ENCODE assay signal across 17 cellular contexts in genomic region chr7:139046143-139046542, GRCh38. TPM values are rescaled to one million over a fixed set of nuclear protein-coding genes. Genes with fewer than 3 reads are reported as not detected.
DNase-seq lines count a peak whose midpoint lies in the region; ATAC-seq and TF ChIP-seq lines count a peak whose summit lies in the region.
"Had no signal": no experiment of that assay in that cellular context is flagged by ENCODE, and none has a peak within 500 bp of the region (broad histone marks: within the 10 kb centered on the region; RNA-seq: fewer than 3 reads in every experiment).

No MANE protein-coding gene starts in this region.

- H3K9me3 Mint-ChIP-seq in naive B cell (no peaks in the 10 kb centered on the region), neural progenitor cell (no peaks in the 10 kb centered on the region)

- H3K4me3 Mint-ChIP-seq in naive B cell, result peak overlapping the region in 1 of 8 donors; percentile 13
- no peak overlapping the region for H3K4me3 Mint-ChIP-seq in neural progenitor cell

- peaks cover 36 to 46% (median 44%) of the 10 kb centered on the region in 3 donors for H3K4me1 Mint-ChIP-seq in naive B cell
- H3K4me1 Mint-ChIP-seq in neural progenitor cell, result no peaks in the 10 kb centered on the region

- H4K20me1 ChIP-seq in neural progenitor cell (ENCODE audit: low read depth), result no peaks in the 10 kb centered on the region

- no peak overlapping the region for H3K9ac ChIP-seq in neural progenitor cell

- peak; percentile 17 for DNase-seq in activated CD8-positive, alpha-beta memory T cell treated with anti-CD3 and anti-CD28 coated beads for 24 hours
- DNase-seq in activated CD8-positive, alpha-beta memory T cell treated with anti-CD3 and anti-CD28 coated beads, Interleukin-2, amount 50 U/mL, for 48 hours, result no peak
- DNase-seq in DMS79 treated with DMSO at 0.1 percent for 48 hours (lab: John Stamatoyannopoulos, UW) (peak; percentile 32), NCI-H345 (lab: John Stamatoyannopoulos, UW) (peak; percentile 50), naive B cell (no peak), DMS153 treated with DMSO at 0.1 percent for 48 hours (lab: John Stamatoyannopoulos, UW; ENCODE audit: unreplicated experiment) (no peak), neural progenitor cell (ENCODE audit: low spot score) (no peak), kidney glomerular epithelial cell (lab: John Stamatoyannopoulos, UW) (no peak)
- DNase-seq: anterior cingulate cortex; DND-41; mesendoderm; NCI-H446; nucleus accumbens; OCI-M1; sigmoid colon; stimulated activated CD4-positive, alpha-beta T cell treated with anti-CD3 and anti-CD28 coated beads, Interleukin-4, amount 100 ng/mL, for 1 hour; tibial artery had no signal

- H3K27me3 ChIP-seq in neural progenitor cell, result no peaks in the 10 kb centered on the region
- H3K27me3 ChIP-seq: sigmoid colon, tibial artery had no signal

- no peaks in the 10 kb centered on the region for H3K79me2 ChIP-seq in neural progenitor cell (ENCODE audit: low read depth)

- H3F3A ChIP-seq in neural progenitor cell (ENCODE audit: low read depth), result no peaks in the 10 kb centered on the region

- no peak overlapping the region for H2AFZ ChIP-seq in neural progenitor cell (replicated peaks)

- no peaks in the 10 kb centered on the region for H3K36me3 ChIP-seq in neural progenitor cell

- TF ChIP-seq CTCF in neural progenitor cell (IDR thresholded peaks at IDR 0.05), result no peak

- H3K36me3 Mint-ChIP-seq in naive B cell, result peaks cover 37 to 41% of the 10 kb centered on the region in 2 donors
- H3K36me3 Mint-ChIP-seq in neural progenitor cell, result peaks cover 1% of the 10 kb centered on the region

- H3K27me3 Mint-ChIP-seq in naive B cell (no peaks in the 10 kb centered on the region), neural progenitor cell (ENCODE audit: insufficient read depth, low read depth) (peaks cover 2% of the 10 kb centered on the region)

- peak overlapping the region; percentile 10 to 90 (median 69) for H3K27ac Mint-ChIP-seq in naive B cell
- H3K27ac Mint-ChIP-seq in neural progenitor cell, result no peak overlapping the region

- H3K4me1 ChIP-seq in neural progenitor cell, result peaks cover 8% of the 10 kb centered on the region
- H3K4me1 ChIP-seq: sigmoid colon, tibial artery had no signal

- H3K9me3 ChIP-seq in neural progenitor cell (ENCODE audit: low read depth), result no peaks in the 10 kb centered on the region
- H3K9me3 ChIP-seq: sigmoid colon, tibial artery had no signal

- no peak overlapping the region for H3K27ac ChIP-seq in neural progenitor cell
- H3K27ac ChIP-seq: sigmoid colon, tibial artery had no signal

- no peak overlapping the region for H3K4me3 ChIP-seq in neural progenitor cell
- H3K4me3 ChIP-seq: sigmoid colon, tibial artery had no signal

- no peak overlapping the region for H3K4me2 ChIP-seq in neural progenitor cell

- ATAC-seq in naive B cell (ENCODE audit: low read depth in 2 of 2), result no peak

RNA-seq across cellular contexts. Expression of gene ZC3HAV1L, which starts 10.3 kb away (rescaled TPM):
- under 1 TPM in 1 of 6 donors, not detected in 5; 0.18 TPM for polyA plus RNA-seq in naive B cell (ENCODE audit: low read depth in 6 of 6)
- total RNA-seq in neural progenitor cell (ENCODE audit: low replicate concordance), result 7.1 and 9.5 TPM in 2 replicates

Comparison
In these comparisons a context has a peak if more than half of its experiments do, and no peak if none do; other contexts are left out.
1. DNase-seq: peak in activated CD8-positive, alpha-beta memory T cell treated with anti-CD3 and anti-CD28 coated beads for 24 hours (single experiment), DMS79 treated with DMSO at 0.1 percent for 48 hours (single experiment) and NCI-H345 (single experiment); none in activated CD8-positive, alpha-beta memory T cell treated with anti-CD3 and anti-CD28 coated beads, Interleukin-2, amount 50 U/mL, for 48 hours (single experiment), naive B cell (single experiment), DMS153 treated with DMSO at 0.1 percent for 48 hours (single experiment), neural progenitor cell (single experiment) and kidney glomerular epithelial cell (single experiment).